8 cellular contexts compared by ENCODE assay signal in genomic region chr19:52570005-52570861, GRCh38. TPM values are rescaled to one million over a fixed set of nuclear protein-coding genes. Genes with fewer than 3 reads are reported as not detected.
A peak's percentile ranks its signal among the peaks of the same experiment; 100 is the strongest.
DNase-seq lines count a peak whose midpoint lies in the region; ATAC-seq and TF ChIP-seq lines count a peak whose summit lies in the region.

Gene ZNF701 (plus strand): TSS chr19:52570287. CDS start chr19:52574148, 3,861 bp downstream.

- peaks cover 20% of the 10 kb centered on the region for H3K4me1 Mint-ChIP-seq in activated naive CD8-positive, alpha-beta T cell treated with anti-CD3 and anti-CD28 coated beads for 36 hours
- peaks cover 24% of the 10 kb centered on the region for H3K4me1 Mint-ChIP-seq in osteocyte (ENCODE audit: unreplicated experiment)

- 5% methylated on average over 53 of the region's 57 CpGs for WGBS in SK-N-SH (ENCODE audit: low lambda C conversion rate)

- H3K27ac ChIP-seq in Karpas-422 (ENCODE audit: low read length) (peak within 1 kb of the TSS; percentile 57), SK-N-SH (ENCODE audit: low read depth in 2 of 2, low read length in 1 of 2) (peak within 1 kb of the TSS; percentile 76 to 78), thoracic aorta (peak within 1 kb of the TSS; percentile 86 to 93)

- peak within 1 kb of the TSS; percentile 99 for H3K4me2 ChIP-seq in Karpas-422 (ENCODE audit: low read depth, low read length, poor library complexity, severe bottlenecking)
- H3K4me2 ChIP-seq in SK-N-SH = peak within 1 kb of the TSS; percentile 87

- peak within 1 kb of the TSS; percentile 94 for H3K4me3 Mint-ChIP-seq in activated naive CD8-positive, alpha-beta T cell treated with anti-CD3 and anti-CD28 coated beads for 36 hours
- peak within 1 kb of the TSS; percentile 87 for H3K4me3 Mint-ChIP-seq in osteocyte (ENCODE audit: unreplicated experiment)

- H3K9me3 ChIP-seq in Karpas-422 (ENCODE audit: low read length) = no peaks in the 10 kb centered on the region; the same call in 1 of the 2 replicates
- no peaks in the 10 kb centered on the region for H3K9me3 ChIP-seq in SK-N-SH
- H3K9me3 ChIP-seq in thoracic aorta = peaks cover 3% of the 10 kb centered on the region

- peak within 1 kb of the TSS; percentile 94 for H3K27ac Mint-ChIP-seq in activated naive CD8-positive, alpha-beta T cell treated with anti-CD3 and anti-CD28 coated beads for 36 hours
- H3K27ac Mint-ChIP-seq in osteocyte (ENCODE audit: unreplicated experiment) = peak within 1 kb of the TSS; percentile 96

- H3K79me2 ChIP-seq in Karpas-422 (ENCODE audit: low read length) (peaks cover 44% of the 10 kb centered on the region), SK-N-SH (ENCODE audit: insufficient read depth) (peaks cover 24% of the 10 kb centered on the region)

- no peaks in the 10 kb centered on the region for H4K20me1 ChIP-seq in Karpas-422 (ENCODE audit: insufficient read depth, low read depth, low read length)
- no peaks in the 10 kb centered on the region for H4K20me1 ChIP-seq in SK-N-SH (ENCODE audit: insufficient read depth)

- intact Hi-C loops in head of caudate nucleus (cut with DNase I) = no loop called here

- H3K4me3 ChIP-seq in Karpas-422 (ENCODE audit: low read length) (peak within 1 kb of the TSS; percentile 99), SK-N-SH (ENCODE audit: low read depth in 2 of 2, low read length in 1 of 2) (peak within 1 kb of the TSS; percentile 75 to 86), thoracic aorta (peak within 1 kb of the TSS; percentile 83)

- DNase-seq in DMS 273 treated with DMSO at 0.1 percent for 48 hours (lab: John Stamatoyannopoulos, UW) (peak; percentile 74), Karpas-422 (peak; percentile 99), SK-N-SH (peak; percentile 92), head of caudate nucleus (peak; percentile 94 to 99 (median 98)), osteocyte (ENCODE audit: extremely low spot score, unreplicated experiment) (peak; percentile 99), thoracic aorta (ENCODE audit: low spot score) (peak; percentile 82)
- peak; percentile 94 for DNase-seq in activated naive CD8-positive, alpha-beta T cell treated with anti-CD3 and anti-CD28 coated beads for 36 hours

- H3K9me3 Mint-ChIP-seq in activated naive CD8-positive, alpha-beta T cell treated with anti-CD3 and anti-CD28 coated beads for 36 hours = peaks cover 33% of the 10 kb centered on the region
- peaks cover 6% of the 10 kb centered on the region for H3K9me3 Mint-ChIP-seq in osteocyte (ENCODE audit: unreplicated experiment)

- TF ChIP-seq RAD21 in SK-N-SH (IDR thresholded peaks at IDR 0.05; ENCODE audit: low read length) = no peak; the same call in 1 of the 2 replicates

- H3K9me2 ChIP-seq in Karpas-422 (replicated peaks; ENCODE audit: insufficient read depth, low read length) = no peaks in the 10 kb centered on the region
- no peaks in the 10 kb centered on the region for H3K9me2 ChIP-seq in SK-N-SH

- CTCF ChIA-PET in SK-N-SH (lab: Yijun Ruan, JAX) = no interaction called here

- H3K9ac ChIP-seq in Karpas-422 (ENCODE audit: low read length) (peak within 1 kb of the TSS; percentile 92), SK-N-SH (peak within 1 kb of the TSS; percentile 85)

- peak; percentile 95 for ATAC-seq in GM21576 (IDR thresholded peaks at IDR 0.05; ENCODE audit: unreplicated experiment)
- ATAC-seq in thoracic aorta (ENCODE audit: insufficient number of reproducible peaks, low FRiP score, low read depth) = peak; percentile 98

- no peaks in the 10 kb centered on the region for H3K27me3 ChIP-seq in Karpas-422 (ENCODE audit: low read length)
- H3K27me3 ChIP-seq in SK-N-SH (ENCODE audit: insufficient read depth) = no peaks in the 10 kb centered on the region
- no peaks in the 10 kb centered on the region for H3K27me3 ChIP-seq in thoracic aorta (replicated peaks; ENCODE audit: insufficient read depth)

- peaks cover 14% of the 10 kb centered on the region for H3K4me1 ChIP-seq in Karpas-422 (ENCODE audit: low read length)
- H3K4me1 ChIP-seq in SK-N-SH (ENCODE audit: control insufficient read depth in 1 of 2, insufficient read depth in 2 of 2, low read depth in 1 of 2, low read length in 1 of 2) = peaks cover 0 to 3% of the 10 kb centered on the region in 2 experiments; a peak in 1 of 4 replicates
- peaks cover 11 to 14% of the 10 kb centered on the region in 2 donors for H3K4me1 ChIP-seq in thoracic aorta (ENCODE audit: control insufficient read depth in 1 of 2, low read depth in 2 of 2)

- H3K36me3 ChIP-seq in Karpas-422 (ENCODE audit: insufficient read depth, low read length) (peaks cover 39% of the 10 kb centered on the region), SK-N-SH (replicated peaks in 1 of 2; ENCODE audit: control insufficient read depth in 1 of 2, insufficient read depth in 2 of 2, low read length in 1 of 2) (peaks cover 5 to 34% of the 10 kb centered on the region in 2 experiments), thoracic aorta (peaks cover 5% of the 10 kb centered on the region)

- H3K36me3 Mint-ChIP-seq in activated naive CD8-positive, alpha-beta T cell treated with anti-CD3 and anti-CD28 coated beads for 36 hours = peaks cover 71% of the 10 kb centered on the region
- peaks cover 29% of the 10 kb centered on the region for H3K36me3 Mint-ChIP-seq in osteocyte (ENCODE audit: unreplicated experiment)

- TF ChIP-seq EP300 in SK-N-SH (IDR thresholded peaks at IDR 0.05; ENCODE audit: borderline replicate concordance in 1 of 2, low read depth in 1 of 2, low read length in 1 of 2) = peak in 1 of 2 experiments; percentile 53; a peak in 1 of 4 replicates

- POLR2A ChIA-PET in SK-N-SH (lab: Yijun Ruan, JAX) = no interaction called here

- TF ChIP-seq CTCF in SK-N-SH (IDR thresholded peaks at IDR 0.05) (peak; percentile 22), osteocyte (IDR thresholded peaks at IDR 0.05) (peak; percentile 46), thoracic aorta (IDR thresholded peaks at IDR 0.05) (peak; percentile 45)

- H3F3A ChIP-seq in SK-N-SH (replicated peaks; ENCODE audit: insufficient read depth) = peaks cover 10% of the 10 kb centered on the region

- H2AFZ ChIP-seq in Karpas-422 (ENCODE audit: low read length) (peak within 1 kb of the TSS; percentile 63), SK-N-SH (ENCODE audit: low read depth) (peak within 1 kb of the TSS; percentile 89)

- no peaks in the 10 kb centered on the region for H3K27me3 Mint-ChIP-seq in activated naive CD8-positive, alpha-beta T cell treated with anti-CD3 and anti-CD28 coated beads for 36 hours
- no peaks in the 10 kb centered on the region for H3K27me3 Mint-ChIP-seq in osteocyte (ENCODE audit: unreplicated experiment)

TF ChIP-seq in SK-N-SH, 30 proteins besides CTCF, POLR2A, EP300 and RAD21 (continues in another document):
- TF ChIP-seq JUND (IDR thresholded peaks at IDR 0.05) = no peak
- no peak for TF ChIP-seq PBX3 (IDR thresholded peaks at IDR 0.05)
- peak; percentile 87 for TF ChIP-seq NRF1 (IDR thresholded peaks at IDR 0.05; ENCODE audit: low read depth, low read length)
- TF ChIP-seq NFIC (IDR thresholded peaks at IDR 0.05; ENCODE audit: borderline replicate concordance) = no peak
- no peak for TF ChIP-seq IRF3 (IDR thresholded peaks at IDR 0.05; ENCODE audit: low read depth, low read length)
- TF ChIP-seq MXI1 (IDR thresholded peaks at IDR 0.05; ENCODE audit: low read depth, low read length) = peak; percentile 64
- TF ChIP-seq YY1 (IDR thresholded peaks at IDR 0.05; ENCODE audit: low read depth) = no peak
- TF ChIP-seq USF2 (IDR thresholded peaks at IDR 0.05; ENCODE audit: borderline replicate concordance, low read depth, low read length) = no peak
- TF ChIP-seq TEAD4 (IDR thresholded peaks at IDR 0.05; ENCODE audit: borderline replicate concordance, insufficient read depth) = no peak
- TF ChIP-seq FOXJ3 (CRISPR knock-in tag; IDR thresholded peaks at IDR 0.05) = no peak
- TF ChIP-seq TCF12 (IDR thresholded peaks at IDR 0.05) = no peak
- peak; percentile 66; the same call in 1 of the 2 replicates for TF ChIP-seq SIN3A (IDR thresholded peaks at IDR 0.05; ENCODE audit: borderline replicate concordance, low read depth, low read length)
- no peak for TF ChIP-seq EZH2phosphoT487 (IDR thresholded peaks at IDR 0.05; ENCODE audit: borderline replicate concordance, low read depth)

RNA-seq across cellular contexts. Expression of gene ZNF701, which starts in this region (rescaled TPM):
- 24.0 and 43.8 TPM in 2 replicates for total RNA-seq in Karpas-422 (2014; rRNA removed; shearing (Covaris generic); ENCODE audit: low replicate concordance)
- 3.8 and 7.4 TPM in 2 replicates for polyA plus RNA-seq in SK-N-SH (2012; rRNA removed)
- polyA plus RNA-seq in SK-N-SH (2012; cell fraction: cytosol; rRNA removed) = 3.9 and 4.1 TPM in 2 replicates
- polyA plus RNA-seq in SK-N-SH (2012; cell fraction: nucleus; rRNA removed) = 6.6 and 11.9 TPM in 2 replicates
- total RNA-seq in activated naive CD8-positive, alpha-beta T cell treated with anti-CD3 and anti-CD28 coated beads for 36 hours = 10 to 100 TPM; 18.9 to 19.2 TPM
- total RNA-seq in osteocyte (15.6 and 16.1 TPM in 2 replicates), thoracic aorta (10 to 100 TPM; 16.0 to 22.7 TPM)

Comparison
In these comparisons a context has a peak if more than half of its experiments do, and no peak if none do; other contexts are left out.
1. Peak in every context shown above with its lines: DNase-seq, ATAC-seq, H3K4me3 ChIP-seq and H3K27ac ChIP-seq.